14 cellular contexts compared by ENCODE assay signal in genomic region chr7:1105189-1105588, GRCh38. TPM values are rescaled to one million over a fixed set of nuclear protein-coding genes. Genes with fewer than 3 reads are reported as not detected.
DNase-seq lines count a peak whose midpoint lies in the region; ATAC-seq and TF ChIP-seq lines count a peak whose summit lies in the region.
"Had no signal": no experiment of that assay in that cellular context is flagged by ENCODE, and none has a peak within 500 bp of the region (broad histone marks: within the 10 kb centered on the region; RNA-seq: fewer than 3 reads in every experiment).

No MANE protein-coding gene starts in this region.

- H3K27ac ChIP-seq in spleen = no peak overlapping the region
- no peak overlapping the region for H3K27ac ChIP-seq in CD8-positive, alpha-beta memory T cell (ENCODE audit: low read depth, low read length)
- H3K27ac ChIP-seq: right lobe of liver had no signal

- peaks cover 0 to 38% (median 11%) of the 10 kb centered on the region in 6 donors for H3K4me1 ChIP-seq in spleen
- peaks cover 10% of the 10 kb centered on the region for H3K4me1 ChIP-seq in CD8-positive, alpha-beta memory T cell (ENCODE audit: insufficient read depth, low read length)

- H3K27me3 Mint-ChIP-seq in activated naive CD8-positive, alpha-beta T cell treated with anti-CD3 and anti-CD28 coated beads, Interleukin-2, amount 10 ng/mL, durations not matched to agents 7 days and 5 days = no peaks in the 10 kb centered on the region
- no peaks in the 10 kb centered on the region for H3K27me3 Mint-ChIP-seq in activated naive CD8-positive, alpha-beta T cell treated with anti-CD3 and anti-CD28 coated beads, Interleukin-2, amount 50 U/mL, for 24 hours
- H3K27me3 Mint-ChIP-seq in IgD-negative memory B cell = peaks cover 18% of the 10 kb centered on the region
- H3K27me3 Mint-ChIP-seq in CD8-positive, alpha-beta memory T cell = no peaks in the 10 kb centered on the region
- no peaks in the 10 kb centered on the region for H3K27me3 Mint-ChIP-seq in activated naive CD4-positive, alpha-beta T cell treated with anti-CD3 and anti-CD28 coated beads for 36 hours (ENCODE audit: low read depth)

- H3K36me3 ChIP-seq in spleen = no peaks in the 10 kb centered on the region
- no peaks in the 10 kb centered on the region for H3K36me3 ChIP-seq in CD8-positive, alpha-beta memory T cell (ENCODE audit: insufficient read depth, low read length)
- H3K36me3 ChIP-seq: right lobe of liver had no signal

- H3K9me3 Mint-ChIP-seq in activated naive CD8-positive, alpha-beta T cell treated with anti-CD3 and anti-CD28 coated beads, Interleukin-2, amount 10 ng/mL, durations not matched to agents 7 days and 5 days = no peaks in the 10 kb centered on the region
- no peaks in the 10 kb centered on the region for H3K9me3 Mint-ChIP-seq in activated naive CD8-positive, alpha-beta T cell treated with anti-CD3 and anti-CD28 coated beads, Interleukin-2, amount 50 U/mL, for 24 hours
- H3K9me3 Mint-ChIP-seq in IgD-negative memory B cell = no peaks in the 10 kb centered on the region
- H3K9me3 Mint-ChIP-seq in CD8-positive, alpha-beta memory T cell = no peaks in the 10 kb centered on the region
- H3K9me3 Mint-ChIP-seq in activated naive CD4-positive, alpha-beta T cell treated with anti-CD3 and anti-CD28 coated beads for 36 hours = no peaks in the 10 kb centered on the region

- no peak for TF ChIP-seq CTCF in spleen (IDR thresholded peaks at IDR 0.05 in 8 of 11, conservative IDR thresholded peaks at IDR 0.05 in 3 of 11)

- CTCF ChIA-PET in CD8-positive, alpha-beta memory T cell (lab: Charles Lee) = interaction anchor here (1.8 kb wide), 1 partner anchor 112 kb away, joined by 9 read pairs; no protein-coding TSS in a partner anchor
- CTCF ChIA-PET in activated naive CD4-positive, alpha-beta T cell treated with anti-CD3 and anti-CD28 coated beads for 36 hours (lab: Charles Lee) = interaction anchor here (0.7 to 1.2 kb wide), 3 partner anchors 19 to 775 kb away, joined by 3 read pairs; no protein-coding TSS in a partner anchor

- no peaks in the 10 kb centered on the region for H3K9me3 ChIP-seq in spleen
- no peaks in the 10 kb centered on the region for H3K9me3 ChIP-seq in CD8-positive, alpha-beta memory T cell (ENCODE audit: low read length)
- H3K9me3 ChIP-seq: mucosa of descending colon, right lobe of liver had no signal

- no peak overlapping the region for H3K4me3 ChIP-seq in spleen
- H3K4me3 ChIP-seq in CD8-positive, alpha-beta memory T cell (ENCODE audit: low read length) = no peak overlapping the region
- H3K4me3 ChIP-seq: mucosa of descending colon, right lobe of liver had no signal

- H3K27ac Mint-ChIP-seq in activated naive CD8-positive, alpha-beta T cell treated with anti-CD3 and anti-CD28 coated beads, Interleukin-2, amount 10 ng/mL, durations not matched to agents 7 days and 5 days = peak overlapping the region; percentile 77
- no peak overlapping the region for H3K27ac Mint-ChIP-seq in activated naive CD8-positive, alpha-beta T cell treated with anti-CD3 and anti-CD28 coated beads, Interleukin-2, amount 50 U/mL, for 24 hours
- H3K27ac Mint-ChIP-seq in IgD-negative memory B cell = no peak overlapping the region
- peak overlapping the region in 2 of 8 donors; percentile 29 to 85 for H3K27ac Mint-ChIP-seq in CD8-positive, alpha-beta memory T cell
- no peak overlapping the region for H3K27ac Mint-ChIP-seq in activated naive CD4-positive, alpha-beta T cell treated with anti-CD3 and anti-CD28 coated beads for 36 hours

- H3K4me1 Mint-ChIP-seq in activated naive CD8-positive, alpha-beta T cell treated with anti-CD3 and anti-CD28 coated beads, Interleukin-2, amount 10 ng/mL, durations not matched to agents 7 days and 5 days = peaks cover 20% of the 10 kb centered on the region
- H3K4me1 Mint-ChIP-seq in activated naive CD8-positive, alpha-beta T cell treated with anti-CD3 and anti-CD28 coated beads, Interleukin-2, amount 50 U/mL, for 24 hours = peaks cover 19% of the 10 kb centered on the region
- peaks cover 19 to 26% (median 22%) of the 10 kb centered on the region in 3 donors for H3K4me1 Mint-ChIP-seq in IgD-negative memory B cell
- H3K4me1 Mint-ChIP-seq in CD8-positive, alpha-beta memory T cell = peaks cover 14 to 31% (median 15%) of the 10 kb centered on the region in 3 donors
- peaks cover 22% of the 10 kb centered on the region for H3K4me1 Mint-ChIP-seq in activated naive CD4-positive, alpha-beta T cell treated with anti-CD3 and anti-CD28 coated beads for 36 hours (ENCODE audit: low read depth)

- H3K27me3 ChIP-seq in spleen (replicated peaks in 1 of 7) = peaks cover 0 to 4% (median 0%) of the 10 kb centered on the region in 7 donors
- no peaks in the 10 kb centered on the region for H3K27me3 ChIP-seq in CD8-positive, alpha-beta memory T cell (ENCODE audit: insufficient read depth, low read length, poor library complexity, severe bottlenecking)
- H3K27me3 ChIP-seq: right lobe of liver had no signal

- POLR2A ChIA-PET in activated naive CD8-positive, alpha-beta T cell treated with anti-CD3 and anti-CD28 coated beads, Interleukin-2, amount 10 ng/mL, durations not matched to agents 7 days and 5 days (lab: Charles Lee) = no interaction called here
- POLR2A ChIA-PET in CD8-positive, alpha-beta memory T cell (lab: Charles Lee) = no interaction called here

- TF ChIP-seq POLR2A in spleen (IDR thresholded peaks at IDR 0.05) = no peak

- no peaks in the 10 kb centered on the region for H3K36me3 Mint-ChIP-seq in activated naive CD8-positive, alpha-beta T cell treated with anti-CD3 and anti-CD28 coated beads, Interleukin-2, amount 10 ng/mL, durations not matched to agents 7 days and 5 days
- H3K36me3 Mint-ChIP-seq in activated naive CD8-positive, alpha-beta T cell treated with anti-CD3 and anti-CD28 coated beads, Interleukin-2, amount 50 U/mL, for 24 hours (ENCODE audit: low read depth) = no peaks in the 10 kb centered on the region
- H3K36me3 Mint-ChIP-seq in IgD-negative memory B cell = peaks cover 6% of the 10 kb centered on the region
- peaks cover 0 to 2% (median 0%) of the 10 kb centered on the region in 3 donors for H3K36me3 Mint-ChIP-seq in CD8-positive, alpha-beta memory T cell
- H3K36me3 Mint-ChIP-seq in activated naive CD4-positive, alpha-beta T cell treated with anti-CD3 and anti-CD28 coated beads for 36 hours (ENCODE audit: low read depth) = no peaks in the 10 kb centered on the region

- intact Hi-C loops in spleen (cut with DNase I; ENCODE audit: low total_unique reads) = no loop called here
- intact Hi-C loops in activated naive CD4-positive, alpha-beta T cell treated with anti-CD3 and anti-CD28 coated beads for 36 hours (cut with micrococcal nuclease) = no loop called here

- 74 to 88% (median 85%) methylated on average over 11 of the region's 11 CpGs for WGBS in spleen, 5 donors

- no peak overlapping the region for H3K4me3 Mint-ChIP-seq in activated naive CD8-positive, alpha-beta T cell treated with anti-CD3 and anti-CD28 coated beads, Interleukin-2, amount 10 ng/mL, durations not matched to agents 7 days and 5 days
- no peak overlapping the region for H3K4me3 Mint-ChIP-seq in activated naive CD8-positive, alpha-beta T cell treated with anti-CD3 and anti-CD28 coated beads, Interleukin-2, amount 50 U/mL, for 24 hours
- H3K4me3 Mint-ChIP-seq in IgD-negative memory B cell = peak overlapping the region; percentile 19 to 87 (median 58)
- no peak overlapping the region for H3K4me3 Mint-ChIP-seq in CD8-positive, alpha-beta memory T cell
- H3K4me3 Mint-ChIP-seq in activated naive CD4-positive, alpha-beta T cell treated with anti-CD3 and anti-CD28 coated beads for 36 hours = no peak overlapping the region

- no peak for ATAC-seq in activated naive CD8-positive, alpha-beta T cell treated with anti-CD3 and anti-CD28 coated beads, Interleukin-2, amount 10 ng/mL, durations not matched to agents 7 days and 5 days (ENCODE audit: low read depth)
- ATAC-seq in activated naive CD8-positive, alpha-beta T cell treated with anti-CD3 and anti-CD28 coated beads, Interleukin-2, amount 50 U/mL, for 24 hours = no peak
- ATAC-seq in GM21786 (IDR thresholded peaks at IDR 0.05; ENCODE audit: unreplicated experiment) = peak; percentile 68
- ATAC-seq: mucosa of descending colon, right lobe of liver had no signal

- DNase-seq in activated naive CD8-positive, alpha-beta T cell treated with anti-CD3 and anti-CD28 coated beads, Interleukin-2, amount 10 ng/mL, durations not matched to agents 7 days and 5 days = no peak
- no peak for DNase-seq in activated naive CD8-positive, alpha-beta T cell treated with anti-CD3 and anti-CD28 coated beads, Interleukin-2, amount 50 U/mL, for 24 hours
- DNase-seq in spleen = peak; percentile 63
- no peak for DNase-seq in CD8-positive, alpha-beta memory T cell
- no peak for DNase-seq in activated naive CD4-positive, alpha-beta T cell treated with anti-CD3 and anti-CD28 coated beads for 36 hours
- DNase-seq in activated CD4-positive, alpha-beta T cell treated with anti-CD3 and anti-CD28 coated beads, Interleukin-2, amount 50 U/mL, for 4 hours = no peak
- DNase-seq: activated CD4-positive, alpha-beta T cell treated with anti-CD3 and anti-CD28 coated beads for 48 hours; activated gamma-delta T cell; NCI-H187; right lobe of liver; SW 1271 had no signal

RNA-seq across cellular contexts. Expression of gene GPER1, which starts 17.3 kb away (rescaled TPM):
- under 1 TPM; 0.19 to 0.26 TPM for total RNA-seq in activated naive CD8-positive, alpha-beta T cell treated with anti-CD3 and anti-CD28 coated beads, Interleukin-2, amount 10 ng/mL, durations not matched to agents 7 days and 5 days
- polyA plus RNA-seq in IgD-negative memory B cell (0.66 TPM), spleen (1 to 10 TPM; 3.7 to 6.4 (median 3.9) TPM)
- 10 to 100 TPM in 1 of 7 donors, 1 to 10 TPM in 6; 3.0 to 14.2 (median 6.1) TPM for total RNA-seq in spleen
- not detected for total RNA-seq in CD8-positive, alpha-beta memory T cell
- 0.17 TPM for polyA plus RNA-seq in CD8-positive, alpha-beta memory T cell
- not detected for total RNA-seq in activated naive CD4-positive, alpha-beta T cell treated with anti-CD3 and anti-CD28 coated beads for 36 hours

RNA-seq across cellular contexts. Expression of gene ZFAND2A, which starts 54.8 kb away (rescaled TPM):
- total RNA-seq in activated naive CD8-positive, alpha-beta T cell treated with anti-CD3 and anti-CD28 coated beads, Interleukin-2, amount 10 ng/mL, durations not matched to agents 7 days and 5 days = 10 to 100 TPM; 31.3 to 33.2 TPM
- polyA plus RNA-seq in IgD-negative memory B cell = 51.1 TPM
- 10 to 100 TPM; 18.3 to 40.3 (median 22.9) TPM for total RNA-seq in spleen
- 10 to 100 TPM; 31.4 to 41.7 (median 32.7) TPM for polyA plus RNA-seq in spleen
- 10 to 100 TPM; 27.8 to 28.5 TPM for total RNA-seq in CD8-positive, alpha-beta memory T cell
- 45.6 TPM for polyA plus RNA-seq in CD8-positive, alpha-beta memory T cell
- total RNA-seq in activated naive CD4-positive, alpha-beta T cell treated with anti-CD3 and anti-CD28 coated beads for 36 hours = 10 to 100 TPM; 19.1 to 20.7 TPM

Comparison
In these comparisons a context has a peak if more than half of its experiments do, and no peak if none do; other contexts are left out.
1. H3K4me3 Mint-ChIP-seq: peak in IgD-negative memory B cell (4 of 4); none in activated naive CD8-positive, alpha-beta T cell treated with anti-CD3 and anti-CD28 coated beads, Interleukin-2, amount 10 ng/mL, durations not matched to agents 7 days and 5 days (single experiment), activated naive CD8-positive, alpha-beta T cell treated with anti-CD3 and anti-CD28 coated beads, Interleukin-2, amount 50 U/mL, for 24 hours (single experiment), CD8-positive, alpha-beta memory T cell (0 of 7) and activated naive CD4-positive, alpha-beta T cell treated with anti-CD3 and anti-CD28 coated beads for 36 hours (single experiment).